In genomic region chr7:50937727-50938126, GRCh38 we compare ENCODE assay signal across 1 cellular context.
TF ChIP-seq lines count a peak whose summit lies in the region.

No MANE protein-coding gene starts in this region.

TF ChIP-seq in HepG2, 621 proteins besides CTCF, POLR2A, EP300 and RAD21 (continued from another document):
- no peak for TF ChIP-seq SKIL (CRISPR knock-in tag; IDR thresholded peaks at IDR 0.05; ENCODE audit: borderline replicate concordance)
- no peak for TF ChIP-seq TP53 (CRISPR knock-in tag; conservative IDR thresholded peaks at IDR 0.05)
TF ChIP-seq in HepG2: peak in this region for 1.
